11 cellular contexts compared by ENCODE assay signal in the genomic region with DNA sequence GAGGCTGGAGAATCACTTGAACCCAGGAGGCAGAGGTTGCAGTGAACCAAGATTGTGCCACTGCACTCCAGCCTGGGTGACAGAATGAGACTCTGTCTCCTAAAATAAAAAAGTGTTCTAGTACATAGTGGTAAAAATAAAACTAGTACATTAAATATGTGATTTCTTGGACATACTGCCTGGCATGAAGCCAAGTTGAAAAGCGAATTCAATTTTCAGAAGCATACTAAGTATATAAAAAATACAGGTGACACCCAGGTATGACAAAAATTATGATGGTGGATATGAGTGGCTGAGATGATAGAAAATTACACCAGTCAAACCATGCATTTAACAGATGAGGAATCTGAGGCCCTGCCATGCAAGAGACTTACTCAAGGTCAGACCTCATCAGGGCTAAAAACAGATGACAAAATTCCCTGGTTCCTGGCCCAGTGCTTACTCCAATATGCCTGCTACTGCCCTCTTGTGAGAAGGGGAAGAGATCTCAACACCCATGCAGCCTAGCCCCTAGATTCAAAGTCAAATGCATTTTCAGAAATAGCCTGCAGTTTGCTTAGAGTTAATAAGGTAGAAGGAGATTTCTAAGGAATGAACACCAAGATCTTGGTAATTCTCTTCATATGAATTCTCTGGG. TPM values are rescaled to one million over a fixed set of nuclear protein-coding genes. Genes with fewer than 3 reads are reported as not detected.
A peak's percentile ranks its signal among the peaks of the same experiment; 100 is the strongest.
DNase-seq lines count a peak whose midpoint lies in the region; ATAC-seq and TF ChIP-seq lines count a peak whose summit lies in the region.
"Had no signal": no experiment of that assay in that cellular context is flagged by ENCODE, and none has a peak within 500 bp of the region (broad histone marks: within the 10 kb centered on the region; RNA-seq: fewer than 3 reads in every experiment).

No MANE protein-coding gene starts in this region.

- POLR2A ChIA-PET in CD8-positive, alpha-beta memory T cell (lab: Charles Lee): no interaction called here

- in situ Hi-C loops in ACHN (cut with HindIII; ENCODE audit: low pct_ligation_motif_present, low pct_unique_long_range_greater_than_20kb, low sequenced_read_pairs): no loop called here
- in situ Hi-C loops in astrocyte of the cerebellum (cut with HindIII; ENCODE audit: low sequenced_read_pairs): no loop called here

- peaks cover 14% of the 10 kb centered on the region for H3K4me1 ChIP-seq in CD8-positive, alpha-beta memory T cell (ENCODE audit: insufficient read depth, low read length)

- H3K27ac Mint-ChIP-seq in CD8-positive, alpha-beta memory T cell: no peak overlapping the region
- H3K27ac Mint-ChIP-seq: IgD-negative memory B cell, T-helper 17 cell had no signal

- H3K27me3 Mint-ChIP-seq in CD8-positive, alpha-beta memory T cell: peaks cover 0 to 2% of the 10 kb centered on the region in 2 donors
- H3K27me3 Mint-ChIP-seq: T-helper 17 cell had no signal

- H3K4me1 Mint-ChIP-seq in CD8-positive, alpha-beta memory T cell: peaks cover 8 to 13% (median 11%) of the 10 kb centered on the region in 3 donors

- TF ChIP-seq CTCF in HFF-Myc (IDR thresholded peaks at IDR 0.05; ENCODE audit: low read depth, low read length, missing control alignments) (peak; percentile 28), astrocyte of the cerebellum (IDR thresholded peaks at IDR 0.05; ENCODE audit: low read depth, low read length, missing control alignments) (peak; percentile 17)

- no peaks in the 10 kb centered on the region for H3K9me3 ChIP-seq in CD8-positive, alpha-beta memory T cell (ENCODE audit: low read length)

- H3K4me3 ChIP-seq in HFF-Myc (replicated peaks; ENCODE audit: low read depth, low read length) (no peak overlapping the region), astrocyte of the cerebellum (ENCODE audit: low read depth, low read length) (no peak overlapping the region)
- no peak overlapping the region for H3K4me3 ChIP-seq in CD8-positive, alpha-beta memory T cell (ENCODE audit: low read length)

- no peaks in the 10 kb centered on the region for H3K36me3 ChIP-seq in CD8-positive, alpha-beta memory T cell (ENCODE audit: insufficient read depth, low read length)

- no peak for ATAC-seq in HG02588 (IDR thresholded peaks at IDR 0.05; ENCODE audit: unreplicated experiment)
- ATAC-seq: T-helper 17 cell had no signal

- no peaks in the 10 kb centered on the region for H3K9me3 Mint-ChIP-seq in CD8-positive, alpha-beta memory T cell
- H3K9me3 Mint-ChIP-seq: IgD-negative memory B cell had no signal

- no peaks in the 10 kb centered on the region for H3K36me3 Mint-ChIP-seq in CD8-positive, alpha-beta memory T cell

- H3K27ac ChIP-seq in CD8-positive, alpha-beta memory T cell (ENCODE audit: low read depth, low read length): no peak overlapping the region

- H3K27me3 ChIP-seq in CD8-positive, alpha-beta memory T cell (ENCODE audit: insufficient read depth, low read length, poor library complexity, severe bottlenecking): no peaks in the 10 kb centered on the region

- H3K4me3 Mint-ChIP-seq in CD8-positive, alpha-beta memory T cell: no peak overlapping the region
- H3K4me3 Mint-ChIP-seq: IgD-negative memory B cell, T-helper 17 cell had no signal

- DNase-seq in ACHN (peak; percentile 21), HFF-Myc (ENCODE audit: extremely low read depth, low read depth) (no peak), astrocyte of the cerebellum (ENCODE audit: low read depth) (no peak), iPS-NIHi11 (ENCODE audit: low spot score) (peak; percentile 47), HT-29 (ENCODE audit: low spot score) (no peak), DMS79 (lab: John Stamatoyannopoulos, UW) (no peak)
- no peak for DNase-seq in CD8-positive, alpha-beta memory T cell
- DNase-seq: glutamatergic neuron, T-helper 17 cell had no signal

- CTCF ChIA-PET in CD8-positive, alpha-beta memory T cell (lab: Charles Lee): no interaction called here

RNA-seq across cellular contexts. Expression of gene GNPDA1, which starts 46.6 kb away (rescaled TPM):
- 10 to 100 TPM; 62.4 to 70.0 TPM for total RNA-seq in CD8-positive, alpha-beta memory T cell
- polyA plus RNA-seq in CD8-positive, alpha-beta memory T cell: 32.5 TPM
- total RNA-seq in HT-29 (2014; rRNA removed; shearing (Covaris generic)): 34.0 and 37.3 TPM in 2 replicates

RNA-seq across cellular contexts. Expression of gene NDFIP1, which starts 49.2 kb away (rescaled TPM):
- 10 to 100 TPM; 81.3 to 84.4 TPM for total RNA-seq in CD8-positive, alpha-beta memory T cell
- 58.3 TPM for polyA plus RNA-seq in CD8-positive, alpha-beta memory T cell
- 23.4 and 26.8 TPM in 2 replicates for total RNA-seq in HT-29 (2014; rRNA removed; shearing (Covaris generic))

Comparison
In these comparisons a context has a peak if more than half of its experiments do, and no peak if none do; other contexts are left out.
1. DNase-seq: peak in ACHN (single experiment) and iPS-NIHi11 (single experiment); none in HFF-Myc (single experiment), astrocyte of the cerebellum (single experiment), CD8-positive, alpha-beta memory T cell (0 of 5), HT-29 (single experiment) and DMS79 (single experiment).